1 cellular context compared by ENCODE assay signal in genomic region chr6:166330612-166331011, GRCh38.
TF ChIP-seq lines count a peak whose summit lies in the region.

No MANE protein-coding gene starts in this region.

TF ChIP-seq in HepG2, 621 proteins besides CTCF, POLR2A, EP300 and RAD21 (continued from another document and continues in another):
- TF ChIP-seq ZNF354B (CRISPR knock-in tag; IDR thresholded peaks at IDR 0.05) = no peak
- TF ChIP-seq, protein P1, sequence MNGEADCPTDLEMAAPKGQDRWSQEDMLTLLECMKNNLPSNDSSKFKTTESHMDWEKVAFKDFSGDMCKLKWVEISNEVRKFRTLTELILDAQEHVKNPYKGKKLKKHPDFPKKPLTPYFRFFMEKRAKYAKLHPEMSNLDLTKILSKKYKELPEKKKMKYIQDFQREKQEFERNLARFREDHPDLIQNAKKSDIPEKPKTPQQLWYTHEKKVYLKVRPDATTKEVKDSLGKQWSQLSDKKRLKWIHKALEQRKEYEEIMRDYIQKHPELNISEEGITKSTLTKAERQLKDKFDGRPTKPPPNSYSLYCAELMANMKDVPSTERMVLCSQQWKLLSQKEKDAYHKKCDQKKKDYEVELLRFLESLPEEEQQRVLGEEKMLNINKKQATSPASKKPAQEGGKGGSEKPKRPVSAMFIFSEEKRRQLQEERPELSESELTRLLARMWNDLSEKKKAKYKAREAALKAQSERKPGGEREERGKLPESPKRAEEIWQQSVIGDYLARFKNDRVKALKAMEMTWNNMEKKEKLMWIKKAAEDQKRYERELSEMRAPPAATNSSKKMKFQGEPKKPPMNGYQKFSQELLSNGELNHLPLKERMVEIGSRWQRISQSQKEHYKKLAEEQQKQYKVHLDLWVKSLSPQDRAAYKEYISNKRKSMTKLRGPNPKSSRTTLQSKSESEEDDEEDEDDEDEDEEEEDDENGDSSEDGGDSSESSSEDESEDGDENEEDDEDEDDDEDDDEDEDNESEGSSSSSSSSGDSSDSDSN (CRISPR knock-in tag; IDR thresholded peaks at IDR 0.05) = peak; percentile 77
- no peak for TF ChIP-seq ZKSCAN5 (CRISPR knock-in tag; IDR thresholded peaks at IDR 0.05)
- TF ChIP-seq ZSCAN22 (CRISPR knock-in tag; IDR thresholded peaks at IDR 0.05) = no peak
- TF ChIP-seq MTF1 (CRISPR knock-in tag; IDR thresholded peaks at IDR 0.05) = no peak
- TF ChIP-seq FOXO1 (CRISPR knock-in tag; IDR thresholded peaks at IDR 0.05) = peak; percentile 48; the same call in 1 of the 2 replicates
- TF ChIP-seq, protein P2, sequence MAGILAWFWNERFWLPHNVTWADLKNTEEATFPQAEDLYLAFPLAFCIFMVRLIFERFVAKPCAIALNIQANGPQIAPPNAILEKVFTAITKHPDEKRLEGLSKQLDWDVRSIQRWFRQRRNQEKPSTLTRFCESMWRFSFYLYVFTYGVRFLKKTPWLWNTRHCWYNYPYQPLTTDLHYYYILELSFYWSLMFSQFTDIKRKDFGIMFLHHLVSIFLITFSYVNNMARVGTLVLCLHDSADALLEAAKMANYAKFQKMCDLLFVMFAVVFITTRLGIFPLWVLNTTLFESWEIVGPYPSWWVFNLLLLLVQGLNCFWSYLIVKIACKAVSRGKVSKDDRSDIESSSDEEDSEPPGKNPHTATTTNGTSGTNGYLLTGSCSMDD (CRISPR knock-in tag; IDR thresholded peaks at IDR 0.05) = no peak
- peak; percentile 50 for TF ChIP-seq AGO2 (optimal IDR thresholded peaks at IDR 0.05; ENCODE audit: low read depth, low read length)
- no peak for TF ChIP-seq ZNF777 (CRISPR knock-in tag; IDR thresholded peaks at IDR 0.05)
- no peak for TF ChIP-seq RBFOX2 (IDR thresholded peaks at IDR 0.05; ENCODE audit: low read depth, low read length)
- TF ChIP-seq SRSF9 (IDR thresholded peaks at IDR 0.05; ENCODE audit: borderline replicate concordance, insufficient read depth, low read depth, low read length, poor library complexity, severe bottlenecking) = no peak
- no peak for TF ChIP-seq ZNF124 (CRISPR knock-in tag; IDR thresholded peaks at IDR 0.05)
- TF ChIP-seq, protein P3, sequence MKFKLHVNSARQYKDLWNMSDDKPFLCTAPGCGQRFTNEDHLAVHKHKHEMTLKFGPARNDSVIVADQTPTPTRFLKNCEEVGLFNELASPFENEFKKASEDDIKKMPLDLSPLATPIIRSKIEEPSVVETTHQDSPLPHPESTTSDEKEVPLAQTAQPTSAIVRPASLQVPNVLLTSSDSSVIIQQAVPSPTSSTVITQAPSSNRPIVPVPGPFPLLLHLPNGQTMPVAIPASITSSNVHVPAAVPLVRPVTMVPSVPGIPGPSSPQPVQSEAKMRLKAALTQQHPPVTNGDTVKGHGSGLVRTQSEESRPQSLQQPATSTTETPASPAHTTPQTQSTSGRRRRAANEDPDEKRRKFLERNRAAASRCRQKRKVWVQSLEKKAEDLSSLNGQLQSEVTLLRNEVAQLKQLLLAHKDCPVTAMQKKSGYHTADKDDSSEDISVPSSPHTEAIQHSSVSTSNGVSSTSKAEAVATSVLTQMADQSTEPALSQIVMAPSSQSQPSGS (CRISPR knock-in tag; IDR thresholded peaks at IDR 0.05) = no peak; the same call in 1 of the 2 replicates
- TF ChIP-seq ARHGAP35 (CRISPR knock-in tag; IDR thresholded peaks at IDR 0.05; ENCODE audit: borderline replicate concordance) = no peak
- TF ChIP-seq, protein P4, sequence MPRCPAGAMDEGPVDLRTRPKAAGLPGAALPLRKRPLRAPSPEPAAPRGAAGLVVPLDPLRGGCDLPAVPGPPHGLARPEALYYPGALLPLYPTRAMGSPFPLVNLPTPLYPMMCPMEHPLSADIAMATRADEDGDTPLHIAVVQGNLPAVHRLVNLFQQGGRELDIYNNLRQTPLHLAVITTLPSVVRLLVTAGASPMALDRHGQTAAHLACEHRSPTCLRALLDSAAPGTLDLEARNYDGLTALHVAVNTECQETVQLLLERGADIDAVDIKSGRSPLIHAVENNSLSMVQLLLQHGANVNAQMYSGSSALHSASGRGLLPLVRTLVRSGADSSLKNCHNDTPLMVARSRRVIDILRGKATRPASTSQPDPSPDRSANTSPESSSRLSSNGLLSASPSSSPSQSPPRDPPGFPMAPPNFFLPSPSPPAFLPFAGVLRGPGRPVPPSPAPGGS (CRISPR knock-in tag; IDR thresholded peaks at IDR 0.05) = no peak
- no peak for TF ChIP-seq ZNF44 (CRISPR knock-in tag; IDR thresholded peaks at IDR 0.05)
- TF ChIP-seq, protein P5, sequence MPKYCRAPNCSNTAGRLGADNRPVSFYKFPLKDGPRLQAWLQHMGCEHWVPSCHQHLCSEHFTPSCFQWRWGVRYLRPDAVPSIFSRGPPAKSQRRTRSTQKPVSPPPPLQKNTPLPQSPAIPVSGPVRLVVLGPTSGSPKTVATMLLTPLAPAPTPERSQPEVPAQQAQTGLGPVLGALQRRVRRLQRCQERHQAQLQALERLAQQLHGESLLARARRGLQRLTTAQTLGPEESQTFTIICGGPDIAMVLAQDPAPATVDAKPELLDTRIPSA (CRISPR knock-in tag; IDR thresholded peaks at IDR 0.05; ENCODE audit: borderline replicate concordance) = no peak
- peak; percentile 90 for TF ChIP-seq HDAC2 (CRISPR knock-in tag; IDR thresholded peaks at IDR 0.05)
- TF ChIP-seq, protein P6, sequence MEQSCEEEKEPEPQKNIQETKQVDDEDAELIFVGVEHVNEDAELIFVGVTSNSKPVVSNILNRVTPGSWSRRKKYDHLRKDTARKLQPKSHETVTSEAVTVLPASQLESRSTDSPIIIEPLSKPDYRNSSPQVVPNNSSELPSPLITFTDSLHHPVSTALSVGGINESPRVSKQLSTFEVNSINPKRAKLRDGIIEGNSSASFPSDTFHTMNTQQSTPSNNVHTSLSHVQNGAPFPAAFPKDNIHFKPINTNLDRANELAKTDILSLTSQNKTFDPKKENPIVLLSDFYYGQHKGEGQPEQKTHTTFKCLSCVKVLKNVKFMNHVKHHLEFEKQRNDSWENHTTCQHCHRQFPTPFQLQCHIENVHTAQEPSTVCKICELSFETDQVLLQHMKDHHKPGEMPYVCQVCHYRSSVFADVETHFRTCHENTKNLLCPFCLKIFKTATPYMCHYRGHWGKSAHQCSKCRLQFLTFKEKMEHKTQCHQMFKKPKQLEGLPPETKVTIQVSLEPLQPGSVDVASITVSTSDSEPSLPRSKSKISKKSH (CRISPR knock-in tag; IDR thresholded peaks at IDR 0.05; ENCODE audit: borderline replicate concordance) = 0 out of 2 replicates have a peak, but pooled peaks have one; percentile 54
- peak; percentile 81 for TF ChIP-seq ZNF644 (CRISPR knock-in tag; IDR thresholded peaks at IDR 0.05; ENCODE audit: low read depth)
- no peak for TF ChIP-seq ZFP36L1 (CRISPR knock-in tag; IDR thresholded peaks at IDR 0.05)
- no peak for TF ChIP-seq ZNF260 (CRISPR knock-in tag; IDR thresholded peaks at IDR 0.05; ENCODE audit: borderline replicate concordance, low read depth)
- no peak for TF ChIP-seq ZBTB2 (CRISPR knock-in tag; IDR thresholded peaks at IDR 0.05; ENCODE audit: low read depth)
- no peak for TF ChIP-seq CREBL2 (CRISPR knock-in tag; IDR thresholded peaks at IDR 0.05; ENCODE audit: borderline replicate concordance)
- no peak for TF ChIP-seq HES4 (CRISPR knock-in tag; IDR thresholded peaks at IDR 0.05; ENCODE audit: borderline replicate concordance)
- TF ChIP-seq, protein P7, sequence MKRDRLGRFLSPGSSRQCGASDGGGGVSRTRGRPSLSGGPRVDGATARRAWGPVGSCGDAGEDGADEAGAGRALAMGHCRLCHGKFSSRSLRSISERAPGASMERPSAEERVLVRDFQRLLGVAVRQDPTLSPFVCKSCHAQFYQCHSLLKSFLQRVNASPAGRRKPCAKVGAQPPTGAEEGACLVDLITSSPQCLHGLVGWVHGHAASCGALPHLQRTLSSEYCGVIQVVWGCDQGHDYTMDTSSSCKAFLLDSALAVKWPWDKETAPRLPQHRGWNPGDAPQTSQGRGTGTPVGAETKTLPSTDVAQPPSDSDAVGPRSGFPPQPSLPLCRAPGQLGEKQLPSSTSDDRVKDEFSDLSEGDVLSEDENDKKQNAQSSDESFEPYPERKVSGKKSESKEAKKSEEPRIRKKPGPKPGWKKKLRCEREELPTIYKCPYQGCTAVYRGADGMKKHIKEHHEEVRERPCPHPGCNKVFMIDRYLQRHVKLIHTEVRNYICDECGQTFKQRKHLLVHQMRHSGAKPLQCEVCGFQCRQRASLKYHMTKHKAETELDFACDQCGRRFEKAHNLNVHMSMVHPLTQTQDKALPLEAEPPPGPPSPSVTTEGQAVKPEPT (CRISPR knock-in tag; IDR thresholded peaks at IDR 0.05; ENCODE audit: low read depth) = no peak
- TF ChIP-seq, protein P8, sequence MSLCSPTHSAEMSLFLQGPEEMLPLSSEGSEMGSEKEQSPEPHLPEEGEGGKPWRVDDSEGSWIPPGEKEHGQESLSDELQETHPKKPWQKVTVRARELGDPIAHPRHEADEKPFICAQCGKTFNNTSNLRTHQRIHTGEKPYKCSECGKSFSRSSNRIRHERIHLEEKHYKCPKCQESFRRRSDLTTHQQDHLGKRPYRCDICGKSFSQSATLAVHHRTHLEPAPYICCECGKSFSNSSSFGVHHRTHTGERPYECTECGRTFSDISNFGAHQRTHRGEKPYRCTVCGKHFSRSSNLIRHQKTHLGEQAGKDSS (CRISPR knock-in tag; IDR thresholded peaks at IDR 0.05; ENCODE audit: borderline replicate concordance, low read depth) = no peak
- TF ChIP-seq, protein P9, sequence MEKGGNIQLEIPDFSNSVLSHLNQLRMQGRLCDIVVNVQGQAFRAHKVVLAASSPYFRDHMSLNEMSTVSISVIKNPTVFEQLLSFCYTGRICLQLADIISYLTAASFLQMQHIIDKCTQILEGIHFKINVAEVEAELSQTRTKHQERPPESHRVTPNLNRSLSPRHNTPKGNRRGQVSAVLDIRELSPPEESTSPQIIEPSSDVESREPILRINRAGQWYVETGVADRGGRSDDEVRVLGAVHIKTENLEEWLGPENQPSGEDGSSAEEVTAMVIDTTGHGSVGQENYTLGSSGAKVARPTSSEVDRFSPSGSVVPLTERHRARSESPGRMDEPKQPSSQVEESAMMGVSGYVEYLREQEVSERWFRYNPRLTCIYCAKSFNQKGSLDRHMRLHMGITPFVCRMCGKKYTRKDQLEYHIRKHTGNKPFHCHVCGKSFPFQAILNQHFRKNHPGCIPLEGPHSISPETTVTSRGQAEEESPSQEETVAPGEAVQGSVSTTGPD (CRISPR knock-in tag; IDR thresholded peaks at IDR 0.05) = no peak
- TF ChIP-seq ZNF3 (CRISPR knock-in tag; IDR thresholded peaks at IDR 0.05) = no peak
- TF ChIP-seq PHB2 (IDR thresholded peaks at IDR 0.05; ENCODE audit: partially characterized antibody) = no peak
- no peak for TF ChIP-seq FIP1L1 (IDR thresholded peaks at IDR 0.05; ENCODE audit: borderline replicate concordance, insufficient read depth, low read depth, low read length)
- TF ChIP-seq CHCHD3 (CRISPR knock-in tag; IDR thresholded peaks at IDR 0.05) = no peak
- TF ChIP-seq RORA (CRISPR knock-in tag; IDR thresholded peaks at IDR 0.05) = no peak
- TF ChIP-seq SP4 (CRISPR knock-in tag; IDR thresholded peaks at IDR 0.05) = peak; percentile 85
- TF ChIP-seq, protein P10, sequence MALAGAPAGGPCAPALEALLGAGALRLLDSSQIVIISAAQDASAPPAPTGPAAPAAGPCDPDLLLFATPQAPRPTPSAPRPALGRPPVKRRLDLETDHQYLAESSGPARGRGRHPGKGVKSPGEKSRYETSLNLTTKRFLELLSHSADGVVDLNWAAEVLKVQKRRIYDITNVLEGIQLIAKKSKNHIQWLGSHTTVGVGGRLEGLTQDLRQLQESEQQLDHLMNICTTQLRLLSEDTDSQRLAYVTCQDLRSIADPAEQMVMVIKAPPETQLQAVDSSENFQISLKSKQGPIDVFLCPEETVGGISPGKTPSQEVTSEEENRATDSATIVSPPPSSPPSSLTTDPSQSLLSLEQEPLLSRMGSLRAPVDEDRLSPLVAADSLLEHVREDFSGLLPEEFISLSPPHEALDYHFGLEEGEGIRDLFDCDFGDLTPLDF (CRISPR knock-in tag; IDR thresholded peaks at IDR 0.05) = no peak
- no peak for TF ChIP-seq AKAP8 (CRISPR knock-in tag; IDR thresholded peaks at IDR 0.05)
- no peak for TF ChIP-seq ZNF326 (CRISPR knock-in tag; IDR thresholded peaks at IDR 0.05; ENCODE audit: borderline replicate concordance)
- TF ChIP-seq KLF12 (CRISPR knock-in tag; IDR thresholded peaks at IDR 0.05; ENCODE audit: borderline replicate concordance) = no peak
- TF ChIP-seq, protein P11, sequence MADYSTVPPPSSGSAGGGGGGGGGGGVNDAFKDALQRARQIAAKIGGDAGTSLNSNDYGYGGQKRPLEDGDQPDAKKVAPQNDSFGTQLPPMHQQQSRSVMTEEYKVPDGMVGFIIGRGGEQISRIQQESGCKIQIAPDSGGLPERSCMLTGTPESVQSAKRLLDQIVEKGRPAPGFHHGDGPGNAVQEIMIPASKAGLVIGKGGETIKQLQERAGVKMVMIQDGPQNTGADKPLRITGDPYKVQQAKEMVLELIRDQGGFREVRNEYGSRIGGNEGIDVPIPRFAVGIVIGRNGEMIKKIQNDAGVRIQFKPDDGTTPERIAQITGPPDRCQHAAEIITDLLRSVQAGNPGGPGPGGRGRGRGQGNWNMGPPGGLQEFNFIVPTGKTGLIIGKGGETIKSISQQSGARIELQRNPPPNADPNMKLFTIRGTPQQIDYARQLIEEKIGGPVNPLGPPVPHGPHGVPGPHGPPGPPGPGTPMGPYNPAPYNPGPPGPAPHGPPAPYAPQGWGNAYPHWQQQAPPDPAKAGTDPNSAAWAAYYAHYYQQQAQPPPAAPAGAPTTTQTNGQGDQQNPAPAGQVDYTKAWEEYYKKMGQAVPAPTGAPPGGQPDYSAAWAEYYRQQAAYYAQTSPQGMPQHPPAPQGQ (CRISPR knock-in tag; IDR thresholded peaks at IDR 0.05; ENCODE audit: borderline replicate concordance) = 0 out of 2 replicates have a peak, but pooled peaks have one; percentile 42
- TF ChIP-seq MAZ (IDR thresholded peaks at IDR 0.05; ENCODE audit: borderline replicate concordance, low read depth, low read length) = peak; percentile 87
- 0 out of 2 replicates have a peak, but pooled peaks have one; percentile 58 for TF ChIP-seq MAZ (CRISPR knock-in tag; IDR thresholded peaks at IDR 0.05; ENCODE audit: low read depth)
- TF ChIP-seq, protein P12, sequence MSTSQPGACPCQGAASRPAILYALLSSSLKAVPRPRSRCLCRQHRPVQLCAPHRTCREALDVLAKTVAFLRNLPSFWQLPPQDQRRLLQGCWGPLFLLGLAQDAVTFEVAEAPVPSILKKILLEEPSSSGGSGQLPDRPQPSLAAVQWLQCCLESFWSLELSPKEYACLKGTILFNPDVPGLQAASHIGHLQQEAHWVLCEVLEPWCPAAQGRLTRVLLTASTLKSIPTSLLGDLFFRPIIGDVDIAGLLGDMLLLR (CRISPR knock-in tag; IDR thresholded peaks at IDR 0.05) = no peak
- TF ChIP-seq ZSCAN9 (CRISPR knock-in tag; IDR thresholded peaks at IDR 0.05; ENCODE audit: borderline replicate concordance) = peak; percentile 56; the same call in 1 of the 2 replicates
- peak; percentile 68; the same call in 1 of the 2 replicates for TF ChIP-seq FOXC1 (CRISPR knock-in tag; IDR thresholded peaks at IDR 0.05; ENCODE audit: borderline replicate concordance)
- TF ChIP-seq REPIN1 (CRISPR knock-in tag; IDR thresholded peaks at IDR 0.05; ENCODE audit: borderline replicate concordance, low read depth) = peak; percentile 58; the same call in 1 of the 2 replicates
